3 cellular contexts compared by ENCODE assay signal in genomic region chr4:115664285-115664684, GRCh38.
TF ChIP-seq lines count a peak whose summit lies in the region.

No MANE protein-coding gene starts in this region.

TF ChIP-seq in SK-N-SH, 30 proteins besides CTCF, POLR2A, EP300 and RAD21:
- TF ChIP-seq GATA2 (CRISPR knock-in tag; IDR thresholded peaks at IDR 0.05), result peak; percentile 79
- no peak for TF ChIP-seq NRF1 (IDR thresholded peaks at IDR 0.05; ENCODE audit: low read depth, low read length)
- TF ChIP-seq, protein P1, sequence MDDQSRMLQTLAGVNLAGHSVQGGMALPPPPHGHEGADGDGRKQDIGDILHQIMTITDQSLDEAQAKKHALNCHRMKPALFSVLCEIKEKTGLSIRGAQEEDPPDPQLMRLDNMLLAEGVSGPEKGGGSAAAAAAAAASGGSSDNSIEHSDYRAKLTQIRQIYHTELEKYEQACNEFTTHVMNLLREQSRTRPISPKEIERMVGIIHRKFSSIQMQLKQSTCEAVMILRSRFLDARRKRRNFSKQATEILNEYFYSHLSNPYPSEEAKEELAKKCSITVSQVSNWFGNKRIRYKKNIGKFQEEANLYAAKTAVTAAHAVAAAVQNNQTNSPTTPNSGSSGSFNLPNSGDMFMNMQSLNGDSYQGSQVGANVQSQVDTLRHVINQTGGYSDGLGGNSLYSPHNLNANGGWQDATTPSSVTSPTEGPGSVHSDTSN (IDR thresholded peaks at IDR 0.05), result no peak
- no peak for TF ChIP-seq TCF12 (IDR thresholded peaks at IDR 0.05)
- TF ChIP-seq IRF3 (IDR thresholded peaks at IDR 0.05; ENCODE audit: low read depth, low read length), result no peak
- TF ChIP-seq JUND (IDR thresholded peaks at IDR 0.05), result no peak

TF ChIP-seq in SK-N-SH treated with all-trans-retinoic acid at 6 μM for 48 hours, 23 proteins besides CTCF, POLR2A, EP300 and RAD21 (continues in another document):
- no peak for TF ChIP-seq SNAI2 (CRISPR knock-in tag; IDR thresholded peaks at IDR 0.05)
- no peak for TF ChIP-seq OSR1 (CRISPR knock-in tag; IDR thresholded peaks at IDR 0.05)
- TF ChIP-seq, protein P2, sequence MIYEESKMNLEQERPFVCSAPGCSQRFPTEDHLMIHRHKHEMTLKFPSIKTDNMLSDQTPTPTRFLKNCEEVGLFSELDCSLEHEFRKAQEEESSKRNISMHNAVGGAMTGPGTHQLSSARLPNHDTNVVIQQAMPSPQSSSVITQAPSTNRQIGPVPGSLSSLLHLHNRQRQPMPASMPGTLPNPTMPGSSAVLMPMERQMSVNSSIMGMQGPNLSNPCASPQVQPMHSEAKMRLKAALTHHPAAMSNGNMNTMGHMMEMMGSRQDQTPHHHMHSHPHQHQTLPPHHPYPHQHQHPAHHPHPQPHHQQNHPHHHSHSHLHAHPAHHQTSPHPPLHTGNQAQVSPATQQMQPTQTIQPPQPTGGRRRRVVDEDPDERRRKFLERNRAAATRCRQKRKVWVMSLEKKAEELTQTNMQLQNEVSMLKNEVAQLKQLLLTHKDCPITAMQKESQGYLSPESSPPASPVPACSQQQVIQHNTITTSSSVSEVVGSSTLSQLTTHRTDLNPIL (CRISPR knock-in tag; IDR thresholded peaks at IDR 0.05; ENCODE audit: low read depth), result no peak
- no peak for TF ChIP-seq ZNF8 (CRISPR knock-in tag; IDR thresholded peaks at IDR 0.05)
- TF ChIP-seq ZFP3 (CRISPR knock-in tag; IDR thresholded peaks at IDR 0.05), result no peak
- TF ChIP-seq, protein P3, sequence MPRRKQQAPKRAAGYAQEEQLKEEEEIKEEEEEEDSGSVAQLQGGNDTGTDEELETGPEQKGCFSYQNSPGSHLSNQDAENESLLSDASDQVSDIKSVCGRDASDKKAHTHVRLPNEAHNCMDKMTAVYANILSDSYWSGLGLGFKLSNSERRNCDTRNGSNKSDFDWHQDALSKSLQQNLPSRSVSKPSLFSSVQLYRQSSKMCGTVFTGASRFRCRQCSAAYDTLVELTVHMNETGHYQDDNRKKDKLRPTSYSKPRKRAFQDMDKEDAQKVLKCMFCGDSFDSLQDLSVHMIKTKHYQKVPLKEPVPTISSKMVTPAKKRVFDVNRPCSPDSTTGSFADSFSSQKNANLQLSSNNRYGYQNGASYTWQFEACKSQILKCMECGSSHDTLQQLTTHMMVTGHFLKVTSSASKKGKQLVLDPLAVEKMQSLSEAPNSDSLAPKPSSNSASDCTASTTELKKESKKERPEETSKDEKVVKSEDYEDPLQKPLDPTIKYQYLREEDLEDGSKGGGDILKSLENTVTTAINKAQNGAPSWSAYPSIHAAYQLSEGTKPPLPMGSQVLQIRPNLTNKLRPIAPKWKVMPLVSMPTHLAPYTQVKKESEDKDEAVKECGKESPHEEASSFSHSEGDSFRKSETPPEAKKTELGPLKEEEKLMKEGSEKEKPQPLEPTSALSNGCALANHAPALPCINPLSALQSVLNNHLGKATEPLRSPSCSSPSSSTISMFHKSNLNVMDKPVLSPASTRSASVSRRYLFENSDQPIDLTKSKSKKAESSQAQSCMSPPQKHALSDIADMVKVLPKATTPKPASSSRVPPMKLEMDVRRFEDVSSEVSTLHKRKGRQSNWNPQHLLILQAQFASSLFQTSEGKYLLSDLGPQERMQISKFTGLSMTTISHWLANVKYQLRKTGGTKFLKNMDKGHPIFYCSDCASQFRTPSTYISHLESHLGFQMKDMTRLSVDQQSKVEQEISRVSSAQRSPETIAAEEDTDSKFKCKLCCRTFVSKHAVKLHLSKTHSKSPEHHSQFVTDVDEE (CRISPR knock-in tag; IDR thresholded peaks at IDR 0.05), result no peak
- no peak for TF ChIP-seq PPARA (CRISPR knock-in tag; IDR thresholded peaks at IDR 0.05; ENCODE audit: borderline replicate concordance)
- TF ChIP-seq ISL1 (CRISPR knock-in tag; IDR thresholded peaks at IDR 0.05), result no peak
- no peak for TF ChIP-seq RARB (CRISPR knock-in tag; IDR thresholded peaks at IDR 0.05)
- TF ChIP-seq ZNF70 (CRISPR knock-in tag; IDR thresholded peaks at IDR 0.05), result no peak
- TF ChIP-seq, protein P4, sequence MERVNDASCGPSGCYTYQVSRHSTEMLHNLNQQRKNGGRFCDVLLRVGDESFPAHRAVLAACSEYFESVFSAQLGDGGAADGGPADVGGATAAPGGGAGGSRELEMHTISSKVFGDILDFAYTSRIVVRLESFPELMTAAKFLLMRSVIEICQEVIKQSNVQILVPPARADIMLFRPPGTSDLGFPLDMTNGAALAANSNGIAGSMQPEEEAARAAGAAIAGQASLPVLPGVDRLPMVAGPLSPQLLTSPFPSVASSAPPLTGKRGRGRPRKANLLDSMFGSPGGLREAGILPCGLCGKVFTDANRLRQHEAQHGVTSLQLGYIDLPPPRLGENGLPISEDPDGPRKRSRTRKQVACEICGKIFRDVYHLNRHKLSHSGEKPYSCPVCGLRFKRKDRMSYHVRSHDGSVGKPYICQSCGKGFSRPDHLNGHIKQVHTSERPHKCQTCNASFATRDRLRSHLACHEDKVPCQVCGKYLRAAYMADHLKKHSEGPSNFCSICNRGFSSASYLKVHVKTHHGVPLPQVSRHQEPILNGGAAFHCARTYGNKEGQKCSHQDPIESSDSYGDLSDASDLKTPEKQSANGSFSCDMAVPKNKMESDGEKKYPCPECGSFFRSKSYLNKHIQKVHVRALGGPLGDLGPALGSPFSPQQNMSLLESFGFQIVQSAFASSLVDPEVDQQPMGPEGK (CRISPR knock-in tag; IDR thresholded peaks at IDR 0.05; ENCODE audit: borderline replicate concordance), result no peak
- no peak for TF ChIP-seq POU6F1 (CRISPR knock-in tag; IDR thresholded peaks at IDR 0.05; ENCODE audit: borderline replicate concordance, low read depth)
- no peak for TF ChIP-seq GLIS3 (CRISPR knock-in tag; IDR thresholded peaks at IDR 0.05)
- no peak for TF ChIP-seq ZFP30 (CRISPR knock-in tag; IDR thresholded peaks at IDR 0.05)
- no peak for TF ChIP-seq TOX (CRISPR knock-in tag; IDR thresholded peaks at IDR 0.05; ENCODE audit: borderline replicate concordance)
- TF ChIP-seq, protein P5, sequence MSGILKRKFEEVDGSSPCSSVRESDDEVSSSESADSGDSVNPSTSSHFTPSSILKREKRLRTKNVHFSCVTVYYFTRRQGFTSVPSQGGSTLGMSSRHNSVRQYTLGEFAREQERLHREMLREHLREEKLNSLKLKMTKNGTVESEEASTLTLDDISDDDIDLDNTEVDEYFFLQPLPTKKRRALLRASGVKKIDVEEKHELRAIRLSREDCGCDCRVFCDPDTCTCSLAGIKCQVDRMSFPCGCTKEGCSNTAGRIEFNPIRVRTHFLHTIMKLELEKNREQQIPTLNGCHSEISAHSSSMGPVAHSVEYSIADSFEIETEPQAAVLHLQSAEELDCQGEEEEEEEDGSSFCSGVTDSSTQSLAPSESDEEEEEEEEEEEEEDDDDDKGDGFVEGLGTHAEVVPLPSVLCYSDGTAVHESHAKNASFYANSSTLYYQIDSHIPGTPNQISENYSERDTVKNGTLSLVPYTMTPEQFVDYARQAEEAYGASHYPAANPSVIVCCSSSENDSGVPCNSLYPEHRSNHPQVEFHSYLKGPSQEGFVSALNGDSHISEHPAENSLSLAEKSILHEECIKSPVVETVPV (CRISPR knock-in tag; IDR thresholded peaks at IDR 0.05), result no peak
- no peak for TF ChIP-seq ZNF565 (CRISPR knock-in tag; conservative IDR thresholded peaks at IDR 0.05; ENCODE audit: low read depth)

TF ChIP-seq in GM12891, 5 proteins besides CTCF, POLR2A, EP300 and RAD21:
- TF ChIP-seq PAX5 (IDR thresholded peaks at IDR 0.05; ENCODE audit: insufficient read depth, low read length, severe bottlenecking), result no peak
- no peak for TF ChIP-seq POLR2AphosphoS5 (IDR thresholded peaks at IDR 0.05; ENCODE audit: low read depth, low read length)
- no peak for TF ChIP-seq POU2F2 (IDR thresholded peaks at IDR 0.05; ENCODE audit: low read depth, low read length)
- TF ChIP-seq SPI1 (IDR thresholded peaks at IDR 0.05; ENCODE audit: low read depth, low read length), result no peak
- TF ChIP-seq TAF1 (IDR thresholded peaks at IDR 0.05; ENCODE audit: low read depth, low read length), result no peak
